Comparison of ENCODE assay signal across 1 cellular context in the genomic region with DNA sequence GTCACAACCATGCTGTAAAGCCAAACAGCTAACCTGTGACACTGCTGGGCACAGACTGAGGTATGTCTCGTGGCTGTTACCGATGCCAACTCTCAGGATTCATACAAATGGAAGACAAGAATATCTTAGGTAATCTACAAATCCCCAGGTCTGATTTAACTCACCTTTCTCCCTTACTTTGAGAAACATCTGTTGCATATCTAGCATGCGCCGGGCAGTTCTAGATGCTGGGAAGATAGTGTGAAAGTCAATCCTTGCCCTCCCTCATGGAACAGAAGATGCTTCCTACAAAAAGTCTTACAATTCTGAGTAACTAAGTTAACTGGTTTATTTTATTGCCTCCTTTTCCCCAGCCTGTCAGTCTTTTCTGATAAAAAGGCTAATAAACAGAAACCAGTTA.
TF ChIP-seq lines count a peak whose summit lies in the region.

No MANE protein-coding gene starts in this region.

TF ChIP-seq in IMR-90, 13 proteins besides CTCF, POLR2A, EP300 and RAD21:
- TF ChIP-seq MAFK (IDR thresholded peaks at IDR 0.05; ENCODE audit: low read depth, low read length), result no peak
- no peak for TF ChIP-seq CHD1 (IDR thresholded peaks at IDR 0.05; ENCODE audit: low read depth, low read length)
- TF ChIP-seq MXI1 (IDR thresholded peaks at IDR 0.05; ENCODE audit: borderline replicate concordance, low read depth, low read length), result no peak
- no peak for TF ChIP-seq CEBPB (IDR thresholded peaks at IDR 0.05; ENCODE audit: low read depth, low read length)
- TF ChIP-seq, protein P1, sequence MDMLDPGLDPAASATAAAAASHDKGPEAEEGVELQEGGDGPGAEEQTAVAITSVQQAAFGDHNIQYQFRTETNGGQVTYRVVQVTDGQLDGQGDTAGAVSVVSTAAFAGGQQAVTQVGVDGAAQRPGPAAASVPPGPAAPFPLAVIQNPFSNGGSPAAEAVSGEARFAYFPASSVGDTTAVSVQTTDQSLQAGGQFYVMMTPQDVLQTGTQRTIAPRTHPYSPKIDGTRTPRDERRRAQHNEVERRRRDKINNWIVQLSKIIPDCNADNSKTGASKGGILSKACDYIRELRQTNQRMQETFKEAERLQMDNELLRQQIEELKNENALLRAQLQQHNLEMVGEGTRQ (IDR thresholded peaks at IDR 0.05; ENCODE audit: low read depth, low read length), result no peak
- TF ChIP-seq MAZ (IDR thresholded peaks at IDR 0.05; ENCODE audit: borderline replicate concordance, low read depth, low read length), result no peak
- no peak for TF ChIP-seq RFX5 (IDR thresholded peaks at IDR 0.05; ENCODE audit: low read depth, low read length)
- TF ChIP-seq, protein P2, sequence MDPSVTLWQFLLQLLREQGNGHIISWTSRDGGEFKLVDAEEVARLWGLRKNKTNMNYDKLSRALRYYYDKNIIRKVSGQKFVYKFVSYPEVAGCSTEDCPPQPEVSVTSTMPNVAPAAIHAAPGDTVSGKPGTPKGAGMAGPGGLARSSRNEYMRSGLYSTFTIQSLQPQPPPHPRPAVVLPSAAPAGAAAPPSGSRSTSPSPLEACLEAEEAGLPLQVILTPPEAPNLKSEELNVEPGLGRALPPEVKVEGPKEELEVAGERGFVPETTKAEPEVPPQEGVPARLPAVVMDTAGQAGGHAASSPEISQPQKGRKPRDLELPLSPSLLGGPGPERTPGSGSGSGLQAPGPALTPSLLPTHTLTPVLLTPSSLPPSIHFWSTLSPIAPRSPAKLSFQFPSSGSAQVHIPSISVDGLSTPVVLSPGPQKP (IDR thresholded peaks at IDR 0.05; ENCODE audit: borderline replicate concordance, low read depth, low read length), result no peak
- TF ChIP-seq BHLHE40 (IDR thresholded peaks at IDR 0.05; ENCODE audit: low read depth, low read length), result no peak
- no peak for TF ChIP-seq RCOR1 (IDR thresholded peaks at IDR 0.05; ENCODE audit: insufficient replicate concordance, low read length)
- no peak for TF ChIP-seq FOS (IDR thresholded peaks at IDR 0.05; ENCODE audit: low read depth, low read length)
- TF ChIP-seq SMC3 (IDR thresholded peaks at IDR 0.05; ENCODE audit: low read depth, low read length), result no peak
- no peak for TF ChIP-seq NFE2L2 (IDR thresholded peaks at IDR 0.05; ENCODE audit: low read depth, low read length)
